ENCODE assay signal across 9 cellular contexts in genomic region chr3:184417619-184418327, GRCh38. TPM values are rescaled to one million over a fixed set of nuclear protein-coding genes. Genes with fewer than 3 reads are reported as not detected.
DNase-seq lines count a peak whose midpoint lies in the region; ATAC-seq, FAIRE-seq and TF ChIP-seq lines count a peak whose summit lies in the region.
"Had no signal": no experiment of that assay in that cellular context is flagged by ENCODE, and none has a peak within 500 bp of the region (broad histone marks: within the 10 kb centered on the region; RNA-seq: fewer than 3 reads in every experiment).

No MANE protein-coding gene starts in this region.

- POLR2A ChIA-PET in WTC11 (lab: Charles Lee), result interaction anchor here (0.7 kb wide), 1 partner anchor 73 kb away, joined by 3 read pairs; no protein-coding TSS in a partner anchor

- H3K27ac Mint-ChIP-seq in WTC11, result no peak overlapping the region

- H3K27ac ChIP-seq in kidney (ENCODE audit: low read depth in 2 of 2, low read length in 2 of 2), result no peak overlapping the region

- peak; percentile 30 for DNase-seq in DMS79 treated with DMSO at 0.1 percent for 48 hours (lab: John Stamatoyannopoulos, UW)
- DNase-seq in DMS79 (lab: John Stamatoyannopoulos, UW), result no peak
- DNase-seq in NCI-H2171 treated with DMSO at 0.1 percent for 48 hours (lab: John Stamatoyannopoulos, UW), result peak; percentile 50
- peak; percentile 79 for DNase-seq in WTC11 (ENCODE audit: low spot score)
- DNase-seq in T47D (ENCODE audit: low read depth in 1 of 2, low spot score in 1 of 2), result peak; percentile 78 to 88
- peak; percentile 87 for DNase-seq in kidney
- DNase-seq in stimulated activated CD4-positive, alpha-beta T cell treated with anti-CD3 and anti-CD28 coated beads, Interleukin-4, amount 100 ng/mL, for 24 hours, result peak; percentile 73

- in situ Hi-C loops in T47D (cut with HindIII; ENCODE audit: low pct_unique_long_range_greater_than_20kb, low sequenced_read_pairs), result no loop called here

- CTCF ChIA-PET in WTC11 (lab: Charles Lee), result interaction anchor here (0.5 to 2.4 kb wide), 17 partner anchors 11 to 262 kb away, joined by 3 to 22 read pairs (median 4); no protein-coding TSS in a partner anchor

- H3K9me3 ChIP-seq in kidney (ENCODE audit: control insufficient read depth in 1 of 2, low read length in 2 of 2), result no peaks in the 10 kb centered on the region

- peaks cover 2% of the 10 kb centered on the region; the same call in 1 of the 2 replicates for H3K36me3 Mint-ChIP-seq in WTC11

- H3K4me1 Mint-ChIP-seq in WTC11, result no peaks in the 10 kb centered on the region; the same call in 1 of the 2 replicates

- H3K27me3 Mint-ChIP-seq in WTC11 (ENCODE audit: low read depth), result no peaks in the 10 kb centered on the region

- peak; percentile 94 for ATAC-seq in HG03066 (IDR thresholded peaks at IDR 0.05; ENCODE audit: low read depth, unreplicated experiment)
- ATAC-seq in WTC11, result peak; percentile 95

- peaks cover 4 to 6% of the 10 kb centered on the region in 2 donors for H3K4me1 ChIP-seq in kidney (ENCODE audit: control insufficient read depth in 1 of 2, insufficient read depth in 1 of 2, low read depth in 1 of 2, low read length in 2 of 2)

- FAIRE-seq in kidney (lab: Jason Lieb, UNC), result no peak
- FAIRE-seq: A204.1 had no signal

- no peak overlapping the region for H3K4me3 Mint-ChIP-seq in WTC11

- H3K36me3 ChIP-seq in kidney (ENCODE audit: control insufficient read depth in 1 of 2, insufficient read depth in 2 of 2, low read length in 2 of 2), result no peaks in the 10 kb centered on the region

- peak; percentile 84 for TF ChIP-seq CTCF in WTC11 (IDR thresholded peaks at IDR 0.05)
- TF ChIP-seq CTCF in kidney (IDR thresholded peaks at IDR 0.05; ENCODE audit: borderline replicate concordance, extremely low read depth, insufficient read depth), result peak; percentile 88

- H3K9me3 Mint-ChIP-seq in WTC11, result peaks cover 7% of the 10 kb centered on the region

- H3K9ac ChIP-seq in kidney (ENCODE audit: low read length in 2 of 2), result no peak overlapping the region

- intact Hi-C loops in kidney (cut with DNase I), result loop anchor here (10.0 kb wide), 1 partner anchor 87 kb away; no protein-coding TSS in a partner anchor

- H3K4me3 ChIP-seq in kidney (ENCODE audit: low read length in 2 of 2), result no peak overlapping the region

TF ChIP-seq in WTC11, 78 proteins besides CTCF, POLR2A, EP300 and RAD21:
- 0 out of 2 replicates have a peak, but pooled peaks have one; percentile 22 for TF ChIP-seq FOXP1 (CRISPR knock-in tag; IDR thresholded peaks at IDR 0.05; ENCODE audit: borderline replicate concordance)
- peak; percentile 57 for TF ChIP-seq USF2 (CRISPR knock-in tag; IDR thresholded peaks at IDR 0.05)
- TF ChIP-seq ESRRA (CRISPR knock-in tag; IDR thresholded peaks at IDR 0.05; ENCODE audit: borderline replicate concordance), result no peak
- no peak for TF ChIP-seq ZNF423 (CRISPR knock-in tag; IDR thresholded peaks at IDR 0.05)
- TF ChIP-seq MAX (CRISPR knock-in tag; IDR thresholded peaks at IDR 0.05), result peak; percentile 36; the same call in 1 of the 2 replicates

RNA-seq across cellular contexts. Expression of gene CHRD, which starts 37.9 kb away (rescaled TPM):
- total RNA-seq in WTC11 (2021), result 1.3 to 2.7 TPM (median 1.8 TPM) in 3 replicates
- 16.8 TPM for total RNA-seq in kidney
- 18.6 TPM for polyA plus RNA-seq in kidney (ENCODE audit: insufficient read depth, low read depth, low replicate concordance)

RNA-seq across cellular contexts. Expression of gene THPO, which starts 39.8 kb away (rescaled TPM):
- 0.55 to 1.4 TPM (median 1.0 TPM) in 3 replicates for total RNA-seq in WTC11 (2021)
- 0.85 TPM for total RNA-seq in kidney
- polyA plus RNA-seq in kidney (ENCODE audit: insufficient read depth, low read depth, low replicate concordance), result 5.7 TPM

RNA-seq across cellular contexts. Expression of gene POLR2H, which starts 56.3 kb away (rescaled TPM):
- total RNA-seq in WTC11 (2021) (117 to 133 TPM (median 118 TPM) in 3 replicates), kidney (82.0 TPM)
- 157 TPM for polyA plus RNA-seq in kidney (ENCODE audit: insufficient read depth, low read depth, low replicate concordance)

RNA-seq across cellular contexts. Expression of gene CLCN2, which starts 56.4 kb away (rescaled TPM):
- total RNA-seq in WTC11 (2021), result 15.7 to 22.6 TPM (median 17.0 TPM) in 3 replicates
- total RNA-seq in kidney, result 10.4 TPM
- 6.4 TPM for polyA plus RNA-seq in kidney (ENCODE audit: insufficient read depth, low read depth, low replicate concordance)
